Comparison of ENCODE assay signal across 16 cellular contexts in genomic region chr6:161949531-161949930, GRCh38.
"Had no signal": no experiment of that assay in that cellular context is flagged by ENCODE, and none has a peak within 500 bp of the region (broad histone marks: within the 10 kb centered on the region; RNA-seq: fewer than 3 reads in every experiment).

No MANE protein-coding gene starts in this region.

- ATAC-seq: activated CD8-positive, alpha-beta memory T cell treated with anti-CD3 and anti-CD28 coated beads, Interleukin-2, amount 10 ng/mL, durations not matched to agents 7 days and 5 days; body of pancreas; esophagus mucosa; left colon; lower lobe of right lung; natural killer cell treated with Interleukin-12 subunit alpha and Interleukin-12 subunit beta and Interleukin-15 and Interleukin-18, amount 100 ng/mL, for 72 hours had no signal

- DNase-seq: activated B cell treated with CpG ODN at 0.5 μM for 24 hours; activated CD4-positive, alpha-beta memory T cell treated with anti-CD3 and anti-CD28 coated beads, Interleukin-2, amount 10 ng/mL, durations not matched to agents 7 days and 5 days; activated CD4-positive, alpha-beta T cell treated with anti-CD3 and anti-CD28 coated beads for 48 hours; activated CD8-positive, alpha-beta memory T cell treated with anti-CD3 and anti-CD28 coated beads, Interleukin-2, amount 10 ng/mL, durations not matched to agents 7 days and 5 days; body of pancreas; cortex of kidney; left colon; lower lobe of right lung; nucleus accumbens; T-helper 1 cell; T-helper 9 cell; uterus had no signal

- H3K4me3 ChIP-seq: body of pancreas, lower lobe of right lung, right atrium auricular region, tibial nerve, uterus had no signal
